17 cellular contexts compared by ENCODE assay signal in the genomic region with DNA sequence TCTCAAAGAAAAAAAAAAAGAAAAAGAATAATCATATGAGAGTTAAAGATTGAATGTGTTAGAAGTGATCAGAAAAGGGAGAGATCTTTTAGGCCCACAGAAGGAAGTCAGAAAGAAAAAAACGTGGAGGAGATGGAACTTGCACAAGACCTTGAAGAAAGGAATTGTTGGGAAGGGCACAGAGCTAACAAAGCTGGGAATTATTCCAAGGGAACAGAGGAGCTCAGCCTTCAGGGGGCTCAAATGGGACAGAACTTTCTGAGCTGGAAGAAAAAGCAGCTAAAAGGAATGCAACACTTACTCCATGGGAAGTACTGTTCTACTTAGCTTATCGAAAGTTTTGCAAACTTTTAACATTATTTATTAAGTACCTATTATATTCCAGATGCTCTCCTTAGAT.
DNase-seq lines count a peak whose midpoint lies in the region; ATAC-seq and TF ChIP-seq lines count a peak whose summit lies in the region.
"Had no signal": no experiment of that assay in that cellular context is flagged by ENCODE, and none has a peak within 500 bp of the region (broad histone marks: within the 10 kb centered on the region; RNA-seq: fewer than 3 reads in every experiment).

No MANE protein-coding gene starts in this region.

- H3K23ac ChIP-seq in IMR-90 (ENCODE audit: low read depth, low read length), result no peak overlapping the region

- H2BK5ac ChIP-seq in IMR-90 (ENCODE audit: low read depth, low read length, poor library complexity, severe bottlenecking), result no peak overlapping the region

- intact Hi-C loops in IMR-90 (cut with micrococcal nuclease), result loop anchor here (5.0 to 10.0 kb wide), 5 partner anchors 154 to 706 kb away; a partner anchor contains a TSS

- no peak overlapping the region for H2AK9ac ChIP-seq in IMR-90 (replicated peaks; ENCODE audit: low read depth, low read length, poor library complexity)

- H3K27ac Mint-ChIP-seq in GM23338, result no peak overlapping the region
- peak overlapping the region; percentile 20 for H3K27ac Mint-ChIP-seq in nephron progenitor cell
- H3K27ac Mint-ChIP-seq: CD4-positive, alpha-beta memory T cell; HFFc6 had no signal

- peak overlapping the region; percentile 98 for H3K4ac ChIP-seq in IMR-90 (ENCODE audit: low read depth, low read length)

- H2AFZ ChIP-seq in GM23338, result peak overlapping the region; percentile 93
- no peak overlapping the region for H2AFZ ChIP-seq in IMR-90 (replicated peaks; ENCODE audit: low read length, poor library complexity)

- H3K9me3 Mint-ChIP-seq in GM23338, result peaks cover 3% of the 10 kb centered on the region; the same call in 1 of the 3 replicates
- H3K9me3 Mint-ChIP-seq in nephron progenitor cell, result no peaks in the 10 kb centered on the region
- H3K9me3 Mint-ChIP-seq: HFFc6 had no signal

- POLR2A ChIA-PET in IMR-90 (lab: Charles Lee; ENCODE audit: unreplicated experiment), result interaction anchor here (0.6 to 0.9 kb wide), 2 partner anchors 17 to 211 kb away, joined by 3 to 7 read pairs; no protein-coding TSS in a partner anchor

- H3K36me3 Mint-ChIP-seq in GM23338 (ENCODE audit: low read depth), result peaks cover 4% of the 10 kb centered on the region; the same call in 1 of the 3 replicates
- no peaks in the 10 kb centered on the region for H3K36me3 Mint-ChIP-seq in nephron progenitor cell (ENCODE audit: low read depth)
- H3K36me3 Mint-ChIP-seq: CD4-positive, alpha-beta memory T cell had no signal

- H2BK15ac ChIP-seq in IMR-90 (ENCODE audit: low read depth, low read length), result peak overlapping the region; percentile 93; the same call in 1 of the 3 replicates

- peak overlapping the region; percentile 45 to 95; a peak in 2 of 4 replicates for H4K8ac ChIP-seq in IMR-90 (ENCODE audit: low read depth in 2 of 2, low read length in 2 of 2)

- no peaks in the 10 kb centered on the region for H3K36me3 ChIP-seq in GM23338 (ENCODE audit: insufficient read depth)
- H3K36me3 ChIP-seq in IMR-90 (ENCODE audit: control insufficient read depth, insufficient read depth, low read length), result no peaks in the 10 kb centered on the region
- H3K36me3 ChIP-seq: HAP-1 had no signal

- H3K56ac ChIP-seq in IMR-90 (ENCODE audit: extremely low read depth, insufficient read depth, low read length), result no peak overlapping the region; the same call in 1 of the 2 replicates

- TF ChIP-seq RAD21 in IMR-90 (IDR thresholded peaks at IDR 0.05; ENCODE audit: low read length), result no peak

- no peaks in the 10 kb centered on the region for H3K79me2 ChIP-seq in GM23338 (replicated peaks; ENCODE audit: insufficient read depth)

- H3K27ac ChIP-seq in GM23338 (ENCODE audit: low read depth), result no peak overlapping the region
- no peak overlapping the region for H3K27ac ChIP-seq in IMR-90 (ENCODE audit: insufficient read depth, low read length)

- dilution Hi-C loops in IMR-90 (cut with HindIII; ENCODE audit: low sequenced_read_pairs, unreplicated experiment), result no loop called here

- H3K27me3 Mint-ChIP-seq in GM23338 (ENCODE audit: insufficient read depth, low read depth, poor library complexity) (no peaks in the 10 kb centered on the region), nephron progenitor cell (ENCODE audit: low read depth, poor library complexity) (peaks cover 9% of the 10 kb centered on the region)

- H3F3A ChIP-seq in GM23338 (replicated peaks; ENCODE audit: low read depth), result no peaks in the 10 kb centered on the region

- H3K9me2 ChIP-seq in GM23338 (ENCODE audit: insufficient read depth), result peaks cover 23% of the 10 kb centered on the region; the same call in 1 of the 2 replicates

- no peak overlapping the region for H4K5ac ChIP-seq in IMR-90 (ENCODE audit: low read depth, low read length)

- H3K27me3 ChIP-seq in GM23338 (ENCODE audit: insufficient read depth) (no peaks in the 10 kb centered on the region), IMR-90 (ENCODE audit: control insufficient read depth, insufficient read depth, low read length) (no peaks in the 10 kb centered on the region)

- DNase-seq in GM23338 (ENCODE audit: low spot score), result no peak
- no peak for DNase-seq in IMR-90
- DNase-seq in fibroblast of pulmonary artery (ENCODE audit: low read depth), result peak; percentile 40
- no peak for DNase-seq in nephron progenitor cell
- DNase-seq in GM20000 (ENCODE audit: low spot score), result no peak
- DNase-seq: C1 segment of cervical spinal cord; Calu3; CD4-positive, alpha-beta memory T cell; COR-L47; DMS53; DMS79 treated with DMSO at 0.1 percent for 48 hours; GF-D8; GOT3; HFFc6 had no signal

- peak overlapping the region; percentile 95 for H3K14ac ChIP-seq in IMR-90 (replicated peaks; ENCODE audit: low read depth, low read length)

- no peak overlapping the region for H3K4me3 Mint-ChIP-seq in GM23338
- H3K4me3 Mint-ChIP-seq in nephron progenitor cell, result no peak overlapping the region
- H3K4me3 Mint-ChIP-seq: CD4-positive, alpha-beta memory T cell had no signal

- no peak overlapping the region for H3K4me2 ChIP-seq in GM23338
- no peak overlapping the region for H3K4me2 ChIP-seq in IMR-90 (ENCODE audit: low read depth, low read length)

- H3K4me3 ChIP-seq in GM23338 (no peak overlapping the region), IMR-90 (ENCODE audit: insufficient read depth, low read depth, low read length) (no peak overlapping the region), fibroblast of pulmonary artery (replicated peaks; ENCODE audit: low read depth, low read length) (no peak overlapping the region)
- H3K4me3 ChIP-seq: HAP-1 had no signal

- H2BK20ac ChIP-seq in IMR-90 (ENCODE audit: low read depth, low read length), result peak overlapping the region; percentile 98

- peaks cover 11% of the 10 kb centered on the region for H3K4me1 ChIP-seq in GM23338 (ENCODE audit: insufficient read depth)
- peaks cover 19% of the 10 kb centered on the region for H3K4me1 ChIP-seq in IMR-90 (ENCODE audit: control insufficient read depth, insufficient read depth, low read length)
- H3K4me1 ChIP-seq: HAP-1 had no signal

- no peak for TF ChIP-seq POLR2A in IMR-90 (IDR thresholded peaks at IDR 0.05; ENCODE audit: low read depth, low read length)

- peaks cover 8% of the 10 kb centered on the region for H3K9me1 ChIP-seq in IMR-90 (ENCODE audit: insufficient read depth, low read length)

- ATAC-seq in GM23338 (no peak), IMR-90 (ENCODE audit: low read depth) (no peak), GM18868 (IDR thresholded peaks at IDR 0.05; ENCODE audit: unreplicated experiment) (no peak), GM19463 (IDR thresholded peaks at IDR 0.05; ENCODE audit: unreplicated experiment) (no peak)

- no peak overlapping the region for H3K9ac ChIP-seq in IMR-90 (ENCODE audit: low read depth, low read length)

- CTCF ChIA-PET in IMR-90 (lab: Yijun Ruan, JAX), result interaction anchor here (0.6 kb wide), 1 partner anchor 57 kb away, joined by 3 read pairs; no protein-coding TSS in a partner anchor

- H4K20me1 ChIP-seq in GM23338 (replicated peaks; ENCODE audit: insufficient read depth) (no peaks in the 10 kb centered on the region), IMR-90 (ENCODE audit: insufficient read depth, low read length) (no peaks in the 10 kb centered on the region)

- 86% methylated on average over 1 of the region's 2 CpGs; no CpG with 5 or more reads in 1 of the 2 experiments for WGBS in IMR-90 (ENCODE audit: extremely low coverage in 2 of 2, insufficient read length in 1 of 2), 2 experiments

- no TSS peak for BruUV-seq in IMR-90 (replicated peaks; lab: Mats Ljungman, UMichigan)

- in situ Hi-C loops in IMR-90 (cut with MboI; ENCODE audit: low sequenced_read_pairs), result loop anchor here (25.0 kb wide), 1 partner anchor 601 kb away; no protein-coding TSS in a partner anchor

- H3K4me1 Mint-ChIP-seq in GM23338, result peaks cover 14% of the 10 kb centered on the region
- H3K4me1 Mint-ChIP-seq in nephron progenitor cell, result peaks cover 4% of the 10 kb centered on the region

- H4K91ac ChIP-seq in IMR-90 (ENCODE audit: insufficient read depth, low read depth, low read length), result peak overlapping the region; percentile 43

- TF ChIP-seq CTCF in GM23338 (conservative IDR thresholded peaks at IDR 0.05; ENCODE audit: low read depth in 2 of 2) (no peak), IMR-90 (conservative IDR thresholded peaks at IDR 0.05; ENCODE audit: low read depth, low read length) (no peak), fibroblast of pulmonary artery (IDR thresholded peaks at IDR 0.05; ENCODE audit: low read length, missing control alignments) (no peak), nephron progenitor cell (IDR thresholded peaks at IDR 0.05) (no peak), GM20000 (IDR thresholded peaks at IDR 0.05; ENCODE audit: extremely low read depth, missing control alignments) (no peak)

- H3K18ac ChIP-seq in IMR-90 (ENCODE audit: low read depth, low read length), result peak overlapping the region; percentile 96

- H3K79me1 ChIP-seq in IMR-90 (ENCODE audit: low read depth in 1 of 2, low read length in 2 of 2), result no peaks in the 10 kb centered on the region; a peak in 1 of 4 replicates

- peak overlapping the region; percentile 99; the same call in 1 of the 2 replicates for H2AK5ac ChIP-seq in IMR-90 (ENCODE audit: low read depth, low read length)

- peak overlapping the region; percentile 99 for H2BK120ac ChIP-seq in IMR-90 (ENCODE audit: low read depth, low read length)

- no peaks in the 10 kb centered on the region for H3K9me3 ChIP-seq in IMR-90 (ENCODE audit: control insufficient read depth, insufficient read depth, low read length)
- H3K9me3 ChIP-seq: HAP-1 had no signal

TF ChIP-seq in GM23338, 12 proteins besides CTCF, POLR2A, EP300 and RAD21 (continues in another document):
- TF ChIP-seq CREB1 (CRISPR knock-in tag; IDR thresholded peaks at IDR 0.05; ENCODE audit: low read depth), result no peak
- TF ChIP-seq, protein P1, sequence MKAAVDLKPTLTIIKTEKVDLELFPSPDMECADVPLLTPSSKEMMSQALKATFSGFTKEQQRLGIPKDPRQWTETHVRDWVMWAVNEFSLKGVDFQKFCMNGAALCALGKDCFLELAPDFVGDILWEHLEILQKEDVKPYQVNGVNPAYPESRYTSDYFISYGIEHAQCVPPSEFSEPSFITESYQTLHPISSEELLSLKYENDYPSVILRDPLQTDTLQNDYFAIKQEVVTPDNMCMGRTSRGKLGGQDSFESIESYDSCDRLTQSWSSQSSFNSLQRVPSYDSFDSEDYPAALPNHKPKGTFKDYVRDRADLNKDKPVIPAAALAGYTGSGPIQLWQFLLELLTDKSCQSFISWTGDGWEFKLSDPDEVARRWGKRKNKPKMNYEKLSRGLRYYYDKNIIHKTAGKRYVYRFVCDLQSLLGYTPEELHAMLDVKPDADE (IDR thresholded peaks at IDR 0.05), result no peak

TF ChIP-seq in IMR-90, 13 proteins besides CTCF, POLR2A, EP300 and RAD21 (continues in another document):
- TF ChIP-seq SMC3 (IDR thresholded peaks at IDR 0.05; ENCODE audit: low read depth, low read length) (no peak), NFE2L2 (IDR thresholded peaks at IDR 0.05; ENCODE audit: low read depth, low read length) (no peak), MXI1 (IDR thresholded peaks at IDR 0.05; ENCODE audit: borderline replicate concordance, low read depth, low read length) (no peak)
